In the genomic region with DNA sequence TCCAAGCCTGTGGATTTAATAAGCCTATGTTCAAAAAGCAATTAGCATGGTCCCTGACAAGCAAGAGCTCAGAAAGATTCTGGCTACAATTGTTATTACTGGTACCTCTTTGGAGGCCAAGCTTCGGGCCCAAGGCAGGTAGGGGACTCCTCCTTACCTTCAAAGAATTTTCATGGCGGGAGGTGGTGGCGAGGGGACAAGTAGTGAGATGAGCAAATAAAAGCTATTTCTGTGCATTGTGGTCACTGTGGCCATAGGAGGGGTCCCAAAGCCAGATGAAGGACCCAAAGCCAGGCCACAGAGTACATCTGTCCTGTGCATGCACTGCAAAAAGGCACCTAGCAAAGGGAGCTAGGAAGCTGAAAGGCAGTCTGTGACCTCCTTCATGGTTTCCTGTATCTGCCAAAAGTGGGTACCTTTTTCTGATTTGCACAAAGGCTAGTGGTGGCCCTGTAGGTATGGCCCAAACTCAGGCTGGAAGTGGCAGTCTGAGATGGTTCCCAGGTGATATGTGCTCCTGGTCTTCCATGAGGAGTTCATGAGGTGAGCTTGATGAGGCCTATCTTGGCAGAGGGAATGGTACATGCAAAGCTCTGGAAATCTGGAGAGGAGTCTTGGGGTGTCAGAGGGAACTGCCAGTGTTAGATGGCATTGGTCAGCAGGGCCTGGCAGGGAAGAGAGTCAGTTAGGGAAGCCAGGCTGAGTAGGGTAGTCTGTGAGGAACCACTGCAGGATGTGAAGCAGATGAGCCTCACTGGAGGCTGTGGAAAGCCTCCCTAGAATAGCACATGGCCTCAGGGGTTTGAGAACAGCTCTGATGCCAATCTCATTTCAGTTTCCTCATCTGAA, we compare ENCODE assay signal across 12 cellular contexts. TPM values are rescaled to one million over a fixed set of nuclear protein-coding genes. Genes with fewer than 3 reads are reported as not detected.
A peak's percentile ranks its signal among the peaks of the same experiment; 100 is the strongest.
DNase-seq lines count a peak whose midpoint lies in the region; ATAC-seq and TF ChIP-seq lines count a peak whose summit lies in the region.
"Had no signal": no experiment of that assay in that cellular context is flagged by ENCODE, and none has a peak within 500 bp of the region (broad histone marks: within the 10 kb centered on the region; RNA-seq: fewer than 3 reads in every experiment).

No MANE protein-coding gene starts in this region.

- H3K4me3 Mint-ChIP-seq in immature natural killer cell = no peak overlapping the region

- peaks cover 68% of the 10 kb centered on the region for H3K4me1 ChIP-seq in PC-9 (replicated peaks; ENCODE audit: insufficient read depth)
- H3K4me1 ChIP-seq: HAP-1 had no signal

- H3K9me3 ChIP-seq in PC-9 (ENCODE audit: insufficient read depth, low read depth) = no peaks in the 10 kb centered on the region
- H3K9me3 ChIP-seq in MG63 = no peaks in the 10 kb centered on the region
- H3K9me3 ChIP-seq: HAP-1 had no signal

- H3K27me3 Mint-ChIP-seq in immature natural killer cell (ENCODE audit: low read depth in 3 of 3) = peaks cover 3 to 17% (median 8%) of the 10 kb centered on the region in 3 donors

- peak; percentile 49 for DNase-seq in G401 (ENCODE audit: low spot score)
- DNase-seq in PC-9 = peak in 1 of 2 experiments; percentile 31
- DNase-seq in immature natural killer cell = no peak
- DNase-seq in retina = peak; percentile 4
- DNase-seq in MG63 = no peak
- no peak for DNase-seq in SKM-1 treated with dmso at 0.1 percent for 144 hours (lab: John Stamatoyannopoulos, UW; ENCODE audit: unreplicated experiment)
- DNase-seq: activated CD4-positive, alpha-beta T cell treated with anti-CD3 and anti-CD28 coated beads for 4 hours; kidney glomerular epithelial cell; NCI-H2227 treated with DMSO at 0.1 percent for 48 hours had no signal

- H3K4me1 Mint-ChIP-seq in immature natural killer cell = peaks cover 27 to 34% of the 10 kb centered on the region in 2 donors

- no TSS peak for BruUV-seq in PC-9 (replicated peaks; lab: Mats Ljungman, UMichigan)

- H3K9me2 ChIP-seq in PC-9 (ENCODE audit: insufficient read depth) = no peaks in the 10 kb centered on the region

- intact Hi-C loops in PC-9 (cut with micrococcal nuclease; ENCODE audit: unreplicated experiment) = no loop called here

- POLR2A ChIA-PET in PC-9 (lab: Charles Lee; ENCODE audit: unreplicated experiment) = interaction anchor here (0.6 kb wide), 1 partner anchor 269 kb away, joined by 5 read pairs; no protein-coding TSS in a partner anchor

- CTCF ChIA-PET in PC-9 (lab: Charles Lee) = interaction anchor here (0.5 kb wide), 1 partner anchor 139 kb away, joined by 5 read pairs; no protein-coding TSS in a partner anchor

- no peak overlapping the region for H3K4me3 ChIP-seq in PC-9
- no peak overlapping the region for H3K4me3 ChIP-seq in MG63
- H3K4me3 ChIP-seq: HAP-1, skin epidermis had no signal

- H3K27ac Mint-ChIP-seq in immature natural killer cell = peak overlapping the region in 5 of 6 donors; percentile 1 to 71 (median 24)

- peaks cover 11% of the 10 kb centered on the region for H3K79me2 ChIP-seq in PC-9 (ENCODE audit: low read depth)

- no peaks in the 10 kb centered on the region for H3K36me3 ChIP-seq in PC-9 (ENCODE audit: low read depth)
- peaks cover 9% of the 10 kb centered on the region for H3K36me3 ChIP-seq in MG63
- H3K36me3 ChIP-seq: HAP-1 had no signal

- H3K27ac ChIP-seq in PC-9 = no peak overlapping the region

- no peak overlapping the region for H2AFZ ChIP-seq in PC-9

- H3K27me3 ChIP-seq in PC-9 (ENCODE audit: insufficient read depth, low read depth) = no peaks in the 10 kb centered on the region
- H3K27me3 ChIP-seq in MG63 = no peaks in the 10 kb centered on the region

- no peaks in the 10 kb centered on the region for H4K20me1 ChIP-seq in PC-9 (ENCODE audit: insufficient read depth)

- no peaks in the 10 kb centered on the region for H3K36me3 Mint-ChIP-seq in immature natural killer cell

- ATAC-seq in GM18873 (IDR thresholded peaks at IDR 0.05; ENCODE audit: low FRiP score, unreplicated experiment) = no peak

- no peaks in the 10 kb centered on the region for H3K9me3 Mint-ChIP-seq in immature natural killer cell

- peaks cover 26% of the 10 kb centered on the region; the same call in 1 of the 2 replicates for H3F3A ChIP-seq in PC-9 (ENCODE audit: insufficient read depth, low read depth)

- no peak for TF ChIP-seq CTCF in PC-9 (conservative IDR thresholded peaks at IDR 0.05)

- in situ Hi-C loops in G401 (cut with HindIII; ENCODE audit: low sequenced_read_pairs) = loop anchor here (10.0 kb wide), 1 partner anchor 70 kb away; no protein-coding TSS in a partner anchor

- H3K4me2 ChIP-seq in PC-9 = peak overlapping the region; percentile 81

RNA-seq across cellular contexts. Expression of gene CXXC5, which starts 3.3 kb away (rescaled TPM):
- 280 and 322 TPM in 2 replicates for total RNA-seq in G401 (2014; rRNA removed; shearing (Covaris generic))
- total RNA-seq in PC-9 (2021) = 59.9 and 68.2 TPM in 2 replicates
- polyA plus RNA-seq in immature natural killer cell = 100 to 1,000 TPM; 339 to 410 (median 385) TPM
- 133 and 193 TPM in 2 replicates for total RNA-seq in MG63 (2014; rRNA removed; shearing (Covaris generic); ENCODE audit: low replicate concordance)

Comparison
In these comparisons a context has a peak if more than half of its experiments do, and no peak if none do; other contexts are left out.
1. DNase-seq: peak in G401 (single experiment) and retina (single experiment); none in immature natural killer cell (0 of 3), MG63 (single experiment) and SKM-1 treated with dmso at 0.1 percent for 144 hours (single experiment).